In genomic region chr4:84456157-84456556, GRCh38 we compare ENCODE assay signal across 1 cellular context.
TF ChIP-seq lines count a peak whose summit lies in the region.

No MANE protein-coding gene starts in this region.

TF ChIP-seq in H1, 55 proteins besides CTCF, POLR2A, EP300 and RAD21 (continued from another document):
- TF ChIP-seq ATF2 (IDR thresholded peaks at IDR 0.05; ENCODE audit: low read length) (no peak), TCF12 (IDR thresholded peaks at IDR 0.05; ENCODE audit: low read depth, low read length) (no peak), CEBPB (IDR thresholded peaks at IDR 0.05; ENCODE audit: low read depth, low read length) (no peak)
